9 cellular contexts compared by ENCODE assay signal in the genomic region with DNA sequence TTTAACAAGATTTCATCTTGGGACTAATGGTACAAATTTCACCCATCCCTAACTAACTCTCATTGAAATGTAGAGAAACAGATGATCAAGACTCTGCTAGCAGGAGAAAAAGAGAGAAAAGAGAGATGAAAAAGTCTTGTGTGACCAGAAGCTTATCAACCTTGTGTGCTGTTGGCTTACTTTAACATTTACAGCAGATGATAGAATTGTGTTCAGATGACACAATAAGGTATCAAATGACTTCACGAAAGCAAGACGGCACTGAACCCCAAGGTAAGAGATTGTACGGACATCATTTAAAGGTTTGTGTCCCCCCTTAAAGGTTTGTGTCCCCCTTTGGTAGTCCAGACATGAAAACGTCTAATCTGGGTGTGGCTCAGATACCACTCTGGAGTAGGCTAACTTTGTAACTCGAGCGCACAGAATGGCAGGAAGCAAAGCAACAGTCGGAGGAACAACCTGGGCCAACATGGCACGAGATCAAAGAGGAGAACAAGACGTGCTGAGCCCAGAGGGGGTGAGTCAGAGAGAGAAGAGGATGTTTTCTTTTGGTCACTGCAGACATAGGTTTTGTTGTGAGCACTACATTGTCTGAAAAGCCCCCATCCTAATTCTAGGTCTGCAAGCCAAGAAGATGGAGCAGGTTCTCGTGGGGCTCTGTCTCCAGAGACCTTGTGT. TPM values are rescaled to one million over a fixed set of nuclear protein-coding genes. Genes with fewer than 3 reads are reported as not detected.
DNase-seq lines count a peak whose midpoint lies in the region; ATAC-seq and TF ChIP-seq lines count a peak whose summit lies in the region.
"Had no signal": no experiment of that assay in that cellular context is flagged by ENCODE, and none has a peak within 500 bp of the region (broad histone marks: within the 10 kb centered on the region; RNA-seq: fewer than 3 reads in every experiment).

No MANE protein-coding gene starts in this region.

- H4K20me1 ChIP-seq in osteoblast (ENCODE audit: insufficient read depth, low read length): no peaks in the 10 kb centered on the region

- TF ChIP-seq CTCF in osteoblast (IDR thresholded peaks at IDR 0.05; ENCODE audit: extremely low read depth, low read depth, low read length) (no peak), natural killer cell (IDR thresholded peaks at IDR 0.05) (no peak)

- no peak overlapping the region for H3K4me3 Mint-ChIP-seq in natural killer cell

- no peaks in the 10 kb centered on the region for H3K9me3 ChIP-seq in osteoblast (ENCODE audit: low read depth, low read length)

- no peaks in the 10 kb centered on the region for H3K27me3 ChIP-seq in osteoblast (ENCODE audit: insufficient read depth, low read length)

- peaks cover 7% of the 10 kb centered on the region for H3K4me1 ChIP-seq in osteoblast (ENCODE audit: insufficient read depth, low read length)

- intact Hi-C loops in natural killer cell (cut with micrococcal nuclease): no loop called here

- no peak overlapping the region for H3K27ac ChIP-seq in osteoblast (ENCODE audit: low read depth, low read length)

- H3K9me3 Mint-ChIP-seq in natural killer cell: no peaks in the 10 kb centered on the region

- DNase-seq in Daoy (ENCODE audit: low read depth): peak; percentile 95
- DNase-seq in RPMI7951 (ENCODE audit: low read depth): peak; percentile 97
- peak; percentile 19 for DNase-seq in effector CD4-positive, alpha-beta T cell
- peak; percentile 71 for DNase-seq in osteoblast (ENCODE audit: insufficient read length, low spot score, missing footprints)
- no peak for DNase-seq in natural killer cell
- DNase-seq: Kasumi-1 had no signal

- H2AFZ ChIP-seq in osteoblast (ENCODE audit: low read length): no peak overlapping the region

- H3K4me3 ChIP-seq in osteoblast (ENCODE audit: insufficient read depth, low read length): no peak overlapping the region

- H3K27me3 Mint-ChIP-seq in natural killer cell (ENCODE audit: low read depth in 2 of 2): peaks cover 13 to 18% of the 10 kb centered on the region in 2 donors

- H3K4me1 Mint-ChIP-seq in natural killer cell: no peaks in the 10 kb centered on the region

- no peaks in the 10 kb centered on the region for H3K36me3 Mint-ChIP-seq in natural killer cell

- no peak overlapping the region for H3K27ac Mint-ChIP-seq in natural killer cell

- ATAC-seq in GM18511 (IDR thresholded peaks at IDR 0.05; ENCODE audit: unreplicated experiment) (no peak), GM21528 (IDR thresholded peaks at IDR 0.05; ENCODE audit: low FRiP score, unreplicated experiment) (no peak), GM21360 (IDR thresholded peaks at IDR 0.05; ENCODE audit: unreplicated experiment) (no peak), natural killer cell (no peak)

- no peaks in the 10 kb centered on the region for H3K36me3 ChIP-seq in osteoblast (ENCODE audit: insufficient read depth, low read length)

- peak overlapping the region; percentile 23 for H3K4me2 ChIP-seq in osteoblast (ENCODE audit: insufficient read depth, low read length)

- H3K79me2 ChIP-seq in osteoblast (ENCODE audit: insufficient read depth, low read length): no peaks in the 10 kb centered on the region

RNA-seq across cellular contexts. Expression of gene LMBR1, which starts 10.4 kb away (rescaled TPM):
- total RNA-seq in Daoy (2014; rRNA removed; shearing (Covaris generic)): 45.0 and 62.6 TPM in 2 replicates
- 54.8 and 58.7 TPM in 2 replicates for total RNA-seq in RPMI7951 (2014; rRNA removed; shearing (Covaris generic))
- total RNA-seq in osteoblast: 39.4 and 44.8 TPM in 2 replicates
- 10 to 100 TPM; 60.4 to 71.7 (median 66.1) TPM for total RNA-seq in natural killer cell

RNA-seq across cellular contexts. Expression of gene NOM1, which starts 46.1 kb away (rescaled TPM):
- 19.3 and 22.1 TPM in 2 replicates for total RNA-seq in Daoy (2014; rRNA removed; shearing (Covaris generic))
- 11.8 and 18.1 TPM in 2 replicates for total RNA-seq in RPMI7951 (2014; rRNA removed; shearing (Covaris generic))
- total RNA-seq in osteoblast (11.6 and 17.1 TPM in 2 replicates), natural killer cell (10 to 100 TPM; 22.5 to 35.6 (median 34.7) TPM)
